ENCODE assay signal across 8 cellular contexts in the genomic region with DNA sequence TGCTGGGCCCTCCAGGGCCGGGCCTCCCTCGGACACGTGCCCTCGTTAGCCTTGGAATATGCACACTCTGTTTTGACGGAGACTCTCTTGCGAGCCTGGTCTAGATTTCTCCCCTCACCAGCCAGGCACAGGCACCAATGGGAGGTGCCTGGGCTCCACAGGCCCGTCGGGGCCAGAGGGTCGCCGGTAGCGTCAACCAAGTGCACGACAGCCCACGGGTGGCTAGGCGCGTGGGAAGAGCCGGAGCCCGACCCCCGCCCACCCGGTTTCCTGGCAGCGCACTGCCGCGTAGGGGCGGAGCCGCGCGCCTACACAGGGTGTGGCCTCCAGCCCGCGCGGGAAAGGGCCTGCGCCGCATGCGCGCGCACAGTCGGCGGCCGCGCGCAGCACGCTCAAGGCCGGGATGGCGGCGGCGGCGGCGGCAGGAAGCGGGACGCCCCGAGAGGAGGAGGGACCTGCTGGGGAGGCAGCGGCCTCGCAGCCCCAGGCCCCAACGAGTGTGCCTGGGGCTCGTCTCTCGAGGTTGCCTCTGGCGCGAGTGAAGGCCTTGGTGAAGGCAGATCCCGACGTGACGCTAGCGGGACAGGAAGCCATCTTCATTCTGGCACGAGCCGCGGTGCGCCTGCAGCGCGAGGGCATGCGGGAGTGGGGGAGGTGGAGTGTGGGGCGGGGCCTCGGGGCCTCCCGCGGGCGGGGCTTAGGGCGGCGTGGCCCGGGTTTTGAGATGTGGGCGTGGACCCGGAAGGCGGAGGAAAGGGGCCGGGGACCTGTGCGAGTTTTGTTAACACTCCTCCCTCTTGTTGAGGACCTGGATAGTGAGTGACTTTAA. TPM values are rescaled to one million over a fixed set of nuclear protein-coding genes. Genes with fewer than 3 reads are reported as not detected.
DNase-seq lines count a peak whose midpoint lies in the region; ATAC-seq and TF ChIP-seq lines count a peak whose summit lies in the region.

A gene with protein sequence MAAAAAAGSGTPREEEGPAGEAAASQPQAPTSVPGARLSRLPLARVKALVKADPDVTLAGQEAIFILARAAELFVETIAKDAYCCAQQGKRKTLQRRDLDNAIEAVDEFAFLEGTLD (plus strand): TSS at position 367 of the 829 bp plus-strand sequence. CDS start 37 bp downstream, at position 404.

- H3K4me1 ChIP-seq in heart left ventricle = peaks cover 0 to 22% (median 9%) of the 10 kb centered on the region in 12 donors
- peaks cover 3 to 18% (median 11%) of the 10 kb centered on the region in 4 donors for H3K4me1 ChIP-seq in transverse colon

- H3K4me3 ChIP-seq in heart left ventricle (peak within 1 kb of the TSS; percentile 51 to 81 (median 67)), transverse colon (peak within 1 kb of the TSS; percentile 53 to 73 (median 59))

- TF ChIP-seq POLR2A in heart left ventricle (IDR thresholded peaks at IDR 0.05) (peak in 1 of 2 donors; percentile 77), transverse colon (IDR thresholded peaks at IDR 0.05) (peak; percentile 87)

- peaks cover 0 to 10% (median 0%) of the 10 kb centered on the region in 12 donors for H3K9me3 ChIP-seq in heart left ventricle
- no peaks in the 10 kb centered on the region for H3K9me3 ChIP-seq in transverse colon

- H3K4me3 Mint-ChIP-seq in T-cell = peak within 1 kb of the TSS; percentile 77 to 82 (median 81)

- no peaks in the 10 kb centered on the region for H3K9me3 Mint-ChIP-seq in T-cell

- DNase-seq in GM13976 (ENCODE audit: low spot score) = peak; percentile 90
- peak; percentile 63 for DNase-seq in NCI-H1436 (lab: John Stamatoyannopoulos, UW)
- peak; percentile 85 to 96 (median 91) for DNase-seq in T-cell
- DNase-seq in heart left ventricle = peak; percentile 92 to 97 (median 95)
- DNase-seq in pons (ENCODE audit: low spot score) = peak; percentile 87
- peak; percentile 96 for DNase-seq in transverse colon

- H3K36me3 ChIP-seq in heart left ventricle (peaks cover 0 to 26% (median 7%) of the 10 kb centered on the region in 9 donors), transverse colon (no peaks in the 10 kb centered on the region)

- ATAC-seq in HG02840 (IDR thresholded peaks at IDR 0.05; ENCODE audit: low FRiP score, unreplicated experiment) (peak; percentile 90), T-cell (replicated peaks in 1 of 4) (peak; percentile 87 to 94 (median 92)), heart left ventricle (peak; percentile 92 to 100 (median 98))

- H3K27me3 Mint-ChIP-seq in T-cell = no peaks in the 10 kb centered on the region

- POLR2A ChIA-PET in T-cell (lab: Charles Lee) = interaction anchor here in 1 of 2 donors (0.6 to 0.7 kb wide), 2 partner anchors 18 to 33 kb away, joined by 3 read pairs; no protein-coding TSS in a partner anchor

- H3K27me3 ChIP-seq in heart left ventricle = no peaks in the 10 kb centered on the region
- no peaks in the 10 kb centered on the region for H3K27me3 ChIP-seq in transverse colon

- 1% methylated on average over 77 to 80 of the region's 80 CpGs for WGBS in adipose tissue, 3 donors
- 1 to 2% (median 1%) methylated on average over 32 to 80 of the region's 80 CpGs for WGBS in heart left ventricle, 4 donors
- 0 to 1% methylated on average over 17 to 49 of the region's 80 CpGs for WGBS in transverse colon (ENCODE audit: low coverage in 1 of 2), 2 donors

- intact Hi-C loops in heart left ventricle (cut with DNase I) = loop anchor here in 1 of 10 donors (5.0 kb wide), 1 partner anchor 84 kb away; no protein-coding TSS in a partner anchor
- intact Hi-C loops in transverse colon (cut with DNase I; ENCODE audit: low total_unique reads) = no loop called here

- in situ Hi-C loops in GM13976 (cut with MboI; ENCODE audit: low sequenced_read_pairs, unreplicated experiment) (no loop called here), transverse colon (cut with MboI; ENCODE audit: low pct_ligation_motif_present in 1 of 4, low pct_unique_long_range_greater_than_20kb in 1 of 4, low sequenced_read_pairs in 3 of 4) (no loop called here)

- CTCF ChIA-PET in T-cell (lab: Charles Lee) = interaction anchor here in 1 of 2 donors (0.6 to 1.0 kb wide), 2 partner anchors 43 to 404 kb away, joined by 3 read pairs; a partner anchor contains a TSS

- TF ChIP-seq CTCF in GM13976 (IDR thresholded peaks at IDR 0.05; ENCODE audit: borderline replicate concordance, control extremely low read depth, extremely low read depth, insufficient read depth, missing control alignments) (peak; percentile 2), heart left ventricle (IDR thresholded peaks at IDR 0.05) (peak in 4 of 12 donors; percentile 1 to 20 (median 12)), transverse colon (IDR thresholded peaks at IDR 0.05) (no peak)

- H3K4me1 Mint-ChIP-seq in T-cell = peaks cover 48 to 55% (median 54%) of the 10 kb centered on the region in 3 donors

- H3K27ac ChIP-seq in adipose tissue (ENCODE audit: low read depth, low read length) = peak within 1 kb of the TSS; percentile 75
- H3K27ac ChIP-seq in heart left ventricle = peak within 1 kb of the TSS; percentile 34 to 97 (median 92)
- peak within 1 kb of the TSS; percentile 90 to 95 (median 92) for H3K27ac ChIP-seq in transverse colon

- H3K27ac Mint-ChIP-seq in T-cell = peak within 1 kb of the TSS; percentile 80 to 93

- TF ChIP-seq EP300 in transverse colon (IDR thresholded peaks at IDR 0.05; ENCODE audit: low read depth) = no peak

- peaks cover 31% of the 10 kb centered on the region for H3K36me3 Mint-ChIP-seq in T-cell

RNA-seq across cellular contexts. Expression of the gene that starts here (rescaled TPM):
- total RNA-seq in T-cell (10 to 100 TPM; 41.0 to 51.9 (median 47.6) TPM), heart left ventricle (10 to 100 TPM; 12.9 to 73.3 (median 34.9) TPM), transverse colon (100 to 1,000 TPM in 1 of 4 donors, 10 to 100 TPM in 3; 27.5 to 339 (median 46.0) TPM)
- polyA plus RNA-seq in adipose tissue (10 to 100 TPM; 18.6 to 79.0 (median 58.6) TPM), heart left ventricle (10 to 100 TPM; 46.1 to 50.1 TPM)

Comparison
In these comparisons a context has a peak if more than half of its experiments do, and no peak if none do; other contexts are left out.
1. Peak in every context shown above with its lines: DNase-seq, ATAC-seq, H3K4me3 ChIP-seq and H3K27ac ChIP-seq.